In genomic region chr12:110382683-110383082, GRCh38 we compare ENCODE assay signal across 14 cellular contexts.
"Had no signal": no experiment of that assay in that cellular context is flagged by ENCODE, and none has a peak within 500 bp of the region (broad histone marks: within the 10 kb centered on the region; RNA-seq: fewer than 3 reads in every experiment).

No MANE protein-coding gene starts in this region.

- H3K36me3 ChIP-seq: prostate gland had no signal

- H3K27ac Mint-ChIP-seq: activated naive CD4-positive, alpha-beta T cell treated with anti-CD3 and anti-CD28 coated beads for 36 hours; T-helper 1 cell treated with Interleukin-12 subunit alpha and Interleukin-12 subunit beta and Interleukin-4 antibody, amounts not matched to agents 30 μg/mL and 1 μg/mL, for 36 hours; type B pancreatic cell had no signal

- H3K27me3 Mint-ChIP-seq: effector memory CD8-positive, alpha-beta T cell; type B pancreatic cell had no signal

- DNase-seq: activated naive CD4-positive, alpha-beta T cell treated with anti-CD3 and anti-CD28 coated beads for 36 hours; activated T-cell treated with anti-CD3 and anti-CD28 coated beads, Interleukin-2, amount 50 U/mL, for 4 hours; effector memory CD8-positive, alpha-beta T cell; esophagus squamous epithelium; heart right ventricle; left ventricle myocardium superior; SJCRH30; stimulated activated CD4-positive, alpha-beta T cell treated with anti-CD3 and anti-CD28 coated beads, Interleukin-12 subunit alpha, Interleukin-12 subunit beta, amount 100 ng/mL, for 4 hours; stimulated activated CD4-positive, alpha-beta T cell treated with anti-CD3 and anti-CD28 coated beads, Interleukin-2, amount 100 ng/mL, for 24 hours; testis had no signal

- H3K27me3 ChIP-seq: esophagus squamous epithelium, heart right ventricle, right atrium auricular region, SJCRH30, testis had no signal

- H3K9me3 Mint-ChIP-seq: activated naive CD4-positive, alpha-beta T cell treated with anti-CD3 and anti-CD28 coated beads for 36 hours; activated T-cell treated with anti-CD3 and anti-CD28 coated beads, Interleukin-2, amount 50 U/mL, for 4 hours; effector memory CD8-positive, alpha-beta T cell; T-helper 1 cell treated with Interleukin-12 subunit alpha and Interleukin-12 subunit beta and Interleukin-4 antibody, amounts not matched to agents 30 μg/mL and 1 μg/mL, for 36 hours; type B pancreatic cell had no signal

- H3K4me3 ChIP-seq: esophagus squamous epithelium, heart right ventricle, prostate gland, right atrium auricular region, SJCRH30, testis had no signal

- H3K4me3 Mint-ChIP-seq: activated naive CD4-positive, alpha-beta T cell treated with anti-CD3 and anti-CD28 coated beads for 36 hours; activated T-cell treated with anti-CD3 and anti-CD28 coated beads, Interleukin-2, amount 50 U/mL, for 4 hours; effector memory CD8-positive, alpha-beta T cell; T-helper 1 cell treated with Interleukin-12 subunit alpha and Interleukin-12 subunit beta and Interleukin-4 antibody, amounts not matched to agents 30 μg/mL and 1 μg/mL, for 36 hours; type B pancreatic cell had no signal

- ATAC-seq: effector memory CD8-positive, alpha-beta T cell; heart right ventricle; left ventricle myocardium superior had no signal

- H3K9me3 ChIP-seq: esophagus squamous epithelium, heart right ventricle, prostate gland, right atrium auricular region, SJCRH30, testis had no signal
